8 cellular contexts compared by ENCODE assay signal in genomic region chr6:44219053-44219814, GRCh38. TPM values are rescaled to one million over a fixed set of nuclear protein-coding genes. Genes with fewer than 3 reads are reported as not detected.
DNase-seq lines count a peak whose midpoint lies in the region; ATAC-seq and TF ChIP-seq lines count a peak whose summit lies in the region.

No MANE protein-coding gene starts in this region.

- H3K9me3 ChIP-seq in OCI-LY1 (ENCODE audit: low read length) (no peaks in the 10 kb centered on the region), skeletal muscle tissue (ENCODE audit: control insufficient read depth in 3 of 3, low read length in 3 of 3) (no peaks in the 10 kb centered on the region)

- H3K9ac ChIP-seq in OCI-LY1 (ENCODE audit: low read length): peak overlapping the region; percentile 54
- H3K9ac ChIP-seq in skeletal muscle tissue (ENCODE audit: low read depth in 1 of 3, low read length in 3 of 3): peak overlapping the region; percentile 43 to 84 (median 48)

- H3K4me1 ChIP-seq in OCI-LY1 (ENCODE audit: insufficient read depth, low read length, severe bottlenecking) (peaks cover 38% of the 10 kb centered on the region), skeletal muscle tissue (ENCODE audit: control insufficient read depth in 3 of 3, insufficient read depth in 3 of 3, low read length in 3 of 3) (peaks cover 55 to 60% (median 56%) of the 10 kb centered on the region in 3 donors)

- no peaks in the 10 kb centered on the region for H3K9me2 ChIP-seq in OCI-LY1 (ENCODE audit: low read depth, low read length)

- H3K27ac ChIP-seq in OCI-LY1 (ENCODE audit: low read depth, low read length, poor library complexity, severe bottlenecking) (peak overlapping the region; percentile 52), caudate nucleus (ENCODE audit: low read depth, low read length) (peak overlapping the region; percentile 21), skeletal muscle tissue (ENCODE audit: low read depth, low read length) (peak overlapping the region; percentile 94)

- H4K20me1 ChIP-seq in OCI-LY1 (ENCODE audit: insufficient read depth, low read length): no peaks in the 10 kb centered on the region

- H3K4me2 ChIP-seq in OCI-LY1 (ENCODE audit: low read length): peak overlapping the region; percentile 71

- no peaks in the 10 kb centered on the region for H3K79me2 ChIP-seq in OCI-LY1 (ENCODE audit: insufficient read depth, low read length)

- TF ChIP-seq POLR2A in GM18951 (IDR thresholded peaks at IDR 0.05; ENCODE audit: extremely low read depth, insufficient read depth, insufficient read length): peak; percentile 67

- peak; percentile 57 for ATAC-seq in HG03175 (IDR thresholded peaks at IDR 0.05; ENCODE audit: unreplicated experiment)

- H3K27me3 ChIP-seq in OCI-LY1 (ENCODE audit: insufficient read depth, low read length): no peaks in the 10 kb centered on the region
- H3K27me3 ChIP-seq in skeletal muscle tissue (ENCODE audit: control insufficient read depth in 3 of 3, insufficient read depth in 3 of 3, low read length in 3 of 3): no peaks in the 10 kb centered on the region

- DNase-seq in COLO668 (lab: John Stamatoyannopoulos, UW; ENCODE audit: unreplicated experiment) (peak; percentile 73), caudate nucleus (lab: John Stamatoyannopoulos, UW) (peak in 28 of 61 donors; percentile 9 to 60 (median 32)), iris pigment epithelial cell (ENCODE audit: low read depth) (peak; percentile 63)
- no peak for DNase-seq in stimulated activated CD4-positive, alpha-beta T cell treated with anti-CD3 and anti-CD28 coated beads, Interleukin-4, amount 100 ng/mL, for 24 hours

- H3K36me3 ChIP-seq in OCI-LY1 (ENCODE audit: insufficient read depth, low read length): no peaks in the 10 kb centered on the region
- no peaks in the 10 kb centered on the region for H3K36me3 ChIP-seq in skeletal muscle tissue (ENCODE audit: control insufficient read depth in 3 of 3, insufficient read depth in 3 of 3, low read length in 3 of 3)

- in situ Hi-C loops in GM18951 (cut with MboI; ENCODE audit: low sequenced_read_pairs, unreplicated experiment): no loop called here

- peak overlapping the region; percentile 59 for H3K4me3 ChIP-seq in OCI-LY1 (ENCODE audit: low read depth, low read length, poor library complexity, severe bottlenecking)
- H3K4me3 ChIP-seq in skeletal muscle tissue (ENCODE audit: low read length in 3 of 3): peak overlapping the region; percentile 55 to 73 (median 65)

- no peak overlapping the region for H2AFZ ChIP-seq in OCI-LY1 (ENCODE audit: low read length)

- H3F3A ChIP-seq in OCI-LY1 (ENCODE audit: insufficient read depth, low read length): peaks cover 10% of the 10 kb centered on the region

- TF ChIP-seq CTCF in OCI-LY1 (IDR thresholded peaks at IDR 0.05; ENCODE audit: low read length): no peak

RNA-seq across cellular contexts. Expression of gene MYMX, which starts 2.5 kb away (rescaled TPM):
- 7.3 TPM for total RNA-seq in skeletal muscle tissue

RNA-seq across cellular contexts. Expression of gene SLC29A1, which starts 4.2 kb away (rescaled TPM):
- total RNA-seq in skeletal muscle tissue: 14.6 TPM

RNA-seq across cellular contexts. Expression of gene HSP90AB1, which starts 27.7 kb away (rescaled TPM):
- 474 TPM for total RNA-seq in skeletal muscle tissue

RNA-seq across cellular contexts. Expression of gene SLC35B2, which starts 38.1 kb away (rescaled TPM):
- total RNA-seq in skeletal muscle tissue: 26.1 TPM

RNA-seq across cellular contexts. Expression of gene NFKBIE, which starts 46.1 kb away (rescaled TPM):
- 6.3 TPM for total RNA-seq in skeletal muscle tissue

Comparison
In these comparisons a context has a peak if more than half of its experiments do, and no peak if none do; other contexts are left out.
1. H3K27ac ChIP-seq: peak in every context shown above with its lines; median percentile 94 in skeletal muscle tissue; 52 in OCI-LY1; 21 in caudate nucleus.